Comparison of ENCODE assay signal across 8 cellular contexts in the genomic region with DNA sequence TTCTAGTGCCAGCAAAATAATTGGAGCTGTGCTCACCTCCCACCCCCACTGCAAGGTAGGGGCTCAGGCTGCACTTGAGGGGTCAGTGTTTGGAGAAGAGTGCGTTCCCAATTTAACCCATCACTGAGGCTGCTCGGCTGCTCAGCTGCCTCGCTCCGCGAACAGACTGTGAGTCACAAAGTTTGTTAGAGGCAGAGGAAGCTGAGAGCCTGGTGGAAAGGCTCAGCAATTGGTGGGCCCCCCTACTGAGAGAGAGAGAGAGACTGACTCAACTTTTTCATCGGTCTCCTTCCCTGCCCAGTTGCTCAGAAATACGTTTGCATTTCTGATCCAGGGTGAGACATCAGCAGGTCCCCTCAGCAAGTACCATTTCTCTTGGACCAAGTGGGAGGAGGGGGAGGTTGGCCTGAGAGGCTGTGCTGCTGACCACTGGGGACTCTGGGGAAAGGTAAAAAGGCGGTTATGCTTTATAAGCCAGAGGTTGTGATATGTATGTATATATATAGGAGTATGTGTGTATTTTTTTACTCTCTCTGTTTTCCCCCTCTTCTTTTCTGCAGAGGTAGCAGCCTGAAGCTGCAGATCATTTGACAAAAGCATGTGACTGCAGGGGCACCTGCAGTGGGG. TPM values are rescaled to one million over a fixed set of nuclear protein-coding genes. Genes with fewer than 3 reads are reported as not detected.
DNase-seq lines count a peak whose midpoint lies in the region; ATAC-seq and TF ChIP-seq lines count a peak whose summit lies in the region.

No MANE protein-coding gene starts in this region.

- no peak overlapping the region for H3K27ac ChIP-seq in CD8-positive, alpha-beta T cell (ENCODE audit: low read depth, low read length)
- H3K27ac ChIP-seq in smooth muscle cell (ENCODE audit: low read depth), result peak overlapping the region; percentile 83

- no peaks in the 10 kb centered on the region for H3K9me2 ChIP-seq in Loucy (replicated peaks; ENCODE audit: low read depth, low read length)

- peaks cover 17% of the 10 kb centered on the region for H3K4me1 ChIP-seq in CD8-positive, alpha-beta T cell (ENCODE audit: insufficient read depth, low read length)
- H3K4me1 ChIP-seq in Loucy (ENCODE audit: insufficient read depth, low read length, poor library complexity, severe bottlenecking) (peaks cover 22% of the 10 kb centered on the region), smooth muscle cell (ENCODE audit: low read depth) (peaks cover 8% of the 10 kb centered on the region)

- peak; percentile 17 for ATAC-seq in CD8-positive, alpha-beta T cell
- ATAC-seq in activated CD8-positive, alpha-beta memory T cell treated with anti-CD3 and anti-CD28 coated beads, Interleukin-2, amount 10 ng/mL, durations not matched to agents 7 days and 5 days, result no peak
- ATAC-seq in HG03135 (IDR thresholded peaks at IDR 0.05; ENCODE audit: unreplicated experiment) (no peak), HG02763 (IDR thresholded peaks at IDR 0.05; ENCODE audit: unreplicated experiment) (no peak)

- H3K36me3 ChIP-seq in CD8-positive, alpha-beta T cell (ENCODE audit: insufficient read depth, low read length), result no peaks in the 10 kb centered on the region
- H3K36me3 ChIP-seq in Loucy (ENCODE audit: insufficient read depth, low read length) (no peaks in the 10 kb centered on the region), smooth muscle cell (ENCODE audit: low read depth) (no peaks in the 10 kb centered on the region)

- H3K4me3 Mint-ChIP-seq in CD8-positive, alpha-beta T cell, result peak overlapping the region; percentile 90
- peak overlapping the region; percentile 63 for H3K4me3 Mint-ChIP-seq in activated CD8-positive, alpha-beta memory T cell treated with anti-CD3 and anti-CD28 coated beads, Interleukin-2, amount 10 ng/mL, durations not matched to agents 7 days and 5 days

- TF ChIP-seq CTCF in CD8-positive, alpha-beta T cell (IDR thresholded peaks at IDR 0.05), result no peak
- TF ChIP-seq CTCF in Loucy (conservative IDR thresholded peaks at IDR 0.05; ENCODE audit: low read length), result no peak
- TF ChIP-seq CTCF in fibroblast of pulmonary artery (IDR thresholded peaks at IDR 0.05; ENCODE audit: low read length, missing control alignments), result no peak
- TF ChIP-seq CTCF in smooth muscle cell (IDR thresholded peaks at IDR 0.05; ENCODE audit: borderline replicate concordance, insufficient read depth, poor library complexity, severe bottlenecking), result no peak

- peak overlapping the region; percentile 66 for H3K4me3 ChIP-seq in CD8-positive, alpha-beta T cell (ENCODE audit: low read depth, low read length)
- H3K4me3 ChIP-seq in Loucy (ENCODE audit: low read length, poor library complexity, severe bottlenecking) (peak overlapping the region; percentile 76), fibroblast of pulmonary artery (replicated peaks; ENCODE audit: low read depth, low read length) (peak overlapping the region; percentile 59), smooth muscle cell (peak overlapping the region; percentile 100)

- H3K36me3 Mint-ChIP-seq in CD8-positive, alpha-beta T cell, result no peaks in the 10 kb centered on the region
- no peaks in the 10 kb centered on the region for H3K36me3 Mint-ChIP-seq in activated CD8-positive, alpha-beta memory T cell treated with anti-CD3 and anti-CD28 coated beads, Interleukin-2, amount 10 ng/mL, durations not matched to agents 7 days and 5 days

- H3K4me1 Mint-ChIP-seq in CD8-positive, alpha-beta T cell (ENCODE audit: low read depth), result peaks cover 21% of the 10 kb centered on the region
- H3K4me1 Mint-ChIP-seq in activated CD8-positive, alpha-beta memory T cell treated with anti-CD3 and anti-CD28 coated beads, Interleukin-2, amount 10 ng/mL, durations not matched to agents 7 days and 5 days, result peaks cover 23% of the 10 kb centered on the region

- H2AFZ ChIP-seq in Loucy (ENCODE audit: low read length) (peak overlapping the region; percentile 86; the same call in 1 of the 2 replicates), smooth muscle cell (ENCODE audit: low read depth) (peak overlapping the region; percentile 79)

- intact Hi-C loops in CD8-positive, alpha-beta T cell (cut with DNase I, micrococcal nuclease), result loop anchor here (2.0 to 10.0 kb wide), 12 partner anchors 71 to 989 kb away; a partner anchor contains a TSS

- H3K4me2 ChIP-seq in Loucy (ENCODE audit: low read depth, low read length, poor library complexity, severe bottlenecking), result peak overlapping the region; percentile 94
- H3K4me2 ChIP-seq in smooth muscle cell, result peak overlapping the region; percentile 95

- H3K9ac ChIP-seq in Loucy (ENCODE audit: low read depth, low read length, poor library complexity, severe bottlenecking), result peak overlapping the region; percentile 61
- peak overlapping the region; percentile 96 for H3K9ac ChIP-seq in smooth muscle cell (ENCODE audit: low read depth)

- H3K27ac Mint-ChIP-seq in CD8-positive, alpha-beta T cell, result no peak overlapping the region
- H3K27ac Mint-ChIP-seq in activated CD8-positive, alpha-beta memory T cell treated with anti-CD3 and anti-CD28 coated beads, Interleukin-2, amount 10 ng/mL, durations not matched to agents 7 days and 5 days, result no peak overlapping the region

- CTCF ChIA-PET in CD8-positive, alpha-beta T cell (lab: Charles Lee), result interaction anchor here (0.6 kb wide), 1 partner anchor 218 kb away, joined by 3 read pairs; no protein-coding TSS in a partner anchor
- CTCF ChIA-PET in activated CD8-positive, alpha-beta memory T cell treated with anti-CD3 and anti-CD28 coated beads, Interleukin-2, amount 10 ng/mL, durations not matched to agents 7 days and 5 days (lab: Charles Lee), result interaction anchor here (1.0 to 1.6 kb wide), 3 partner anchors 10 to 86 kb away, joined by 4 to 6 read pairs (median 5); no protein-coding TSS in a partner anchor

- H3K27me3 ChIP-seq in CD8-positive, alpha-beta T cell (ENCODE audit: insufficient read depth, low read length), result peaks cover 3% of the 10 kb centered on the region
- H3K27me3 ChIP-seq in Loucy (ENCODE audit: insufficient read depth, low read length, poor library complexity, severe bottlenecking) (peaks cover 11% of the 10 kb centered on the region), smooth muscle cell (ENCODE audit: low read depth) (no peaks in the 10 kb centered on the region)

- H3K79me2 ChIP-seq in Loucy (ENCODE audit: insufficient read depth, low read length) (no peaks in the 10 kb centered on the region), smooth muscle cell (ENCODE audit: low read depth) (peaks cover 8% of the 10 kb centered on the region)

- H4K20me1 ChIP-seq in Loucy (ENCODE audit: insufficient read depth, low read length, poor library complexity, severe bottlenecking) (no peaks in the 10 kb centered on the region), smooth muscle cell (ENCODE audit: low read depth) (peaks cover 27% of the 10 kb centered on the region)

- no peaks in the 10 kb centered on the region for H3K9me3 ChIP-seq in CD8-positive, alpha-beta T cell (ENCODE audit: low read length)
- H3K9me3 ChIP-seq in Loucy (ENCODE audit: insufficient read depth, low read depth, low read length) (no peaks in the 10 kb centered on the region), smooth muscle cell (replicated peaks; ENCODE audit: low read depth) (no peaks in the 10 kb centered on the region)

- 12% methylated on average over 8 of the region's 8 CpGs for WGBS in smooth muscle cell (ENCODE audit: low lambda C conversion rate)

- peaks cover 43% of the 10 kb centered on the region for H3K27me3 Mint-ChIP-seq in CD8-positive, alpha-beta T cell (ENCODE audit: low read depth)
- H3K27me3 Mint-ChIP-seq in activated CD8-positive, alpha-beta memory T cell treated with anti-CD3 and anti-CD28 coated beads, Interleukin-2, amount 10 ng/mL, durations not matched to agents 7 days and 5 days, result peaks cover 50% of the 10 kb centered on the region

- no peaks in the 10 kb centered on the region for H3F3A ChIP-seq in Loucy (ENCODE audit: low read depth)
- peaks cover 8% of the 10 kb centered on the region for H3F3A ChIP-seq in smooth muscle cell (ENCODE audit: low read depth)

- no peaks in the 10 kb centered on the region for H3K9me3 Mint-ChIP-seq in CD8-positive, alpha-beta T cell
- H3K9me3 Mint-ChIP-seq in activated CD8-positive, alpha-beta memory T cell treated with anti-CD3 and anti-CD28 coated beads, Interleukin-2, amount 10 ng/mL, durations not matched to agents 7 days and 5 days (ENCODE audit: low read depth), result no peaks in the 10 kb centered on the region

- POLR2A ChIA-PET in CD8-positive, alpha-beta T cell (lab: Charles Lee), result interaction anchor here (1.4 kb wide), 1 partner anchor 683 kb away, joined by 3 read pairs; a partner anchor contains a TSS

- peak in 5 of 7 experiments; percentile 13 to 54 (median 41) for DNase-seq in CD8-positive, alpha-beta T cell
- DNase-seq in activated CD8-positive, alpha-beta memory T cell treated with anti-CD3 and anti-CD28 coated beads, Interleukin-2, amount 10 ng/mL, durations not matched to agents 7 days and 5 days, result peak; percentile 64
- DNase-seq in fibroblast of pulmonary artery (ENCODE audit: low read depth) (peak; percentile 54), smooth muscle cell (lab: John Stamatoyannopoulos, UW; ENCODE audit: unreplicated experiment) (peak; percentile 27), NCI-H1930 (lab: John Stamatoyannopoulos, UW) (no peak)

RNA-seq across cellular contexts. Expression of a gene that starts 1.5 kb away (rescaled TPM):
- under 1 TPM in 1 of 2 experiments, not detected in 1; 0.08 TPM for total RNA-seq in CD8-positive, alpha-beta T cell
- total RNA-seq in activated CD8-positive, alpha-beta memory T cell treated with anti-CD3 and anti-CD28 coated beads, Interleukin-2, amount 10 ng/mL, durations not matched to agents 7 days and 5 days, result under 1 TPM; 0.23 to 0.61 TPM
- total RNA-seq in smooth muscle cell, result 4.1 and 5.2 TPM in 2 replicates
- 3.5 and 4.0 TPM in 2 replicates for polyA plus RNA-seq in smooth muscle cell

Comparison
In these comparisons a context has a peak if more than half of its experiments do, and no peak if none do; other contexts are left out.
1. DNase-seq: peak in CD8-positive, alpha-beta T cell (5 of 7), activated CD8-positive, alpha-beta memory T cell treated with anti-CD3 and anti-CD28 coated beads, Interleukin-2, amount 10 ng/mL, durations not matched to agents 7 days and 5 days (single experiment), fibroblast of pulmonary artery (single experiment) and smooth muscle cell (single experiment); none in NCI-H1930 (0 of 2).
2. Peak in every context shown above with its lines, with median percentiles within 50 percentile points of each other: H3K4me3 ChIP-seq.